In genomic region chr13:94813920-94814500, GRCh38 we compare ENCODE assay signal across 13 cellular contexts.
DNase-seq lines count a peak whose midpoint lies in the region; ATAC-seq and TF ChIP-seq lines count a peak whose summit lies in the region.
"Had no signal": no experiment of that assay in that cellular context is flagged by ENCODE, and none has a peak within 500 bp of the region (broad histone marks: within the 10 kb centered on the region; RNA-seq: fewer than 3 reads in every experiment).

No MANE protein-coding gene starts in this region.

- no peak overlapping the region for H3K9ac ChIP-seq in OCI-LY3 (ENCODE audit: low read length)

- H3K79me2 ChIP-seq in OCI-LY3 (ENCODE audit: low read length), result no peaks in the 10 kb centered on the region

- no peak overlapping the region; the same call in 1 of the 2 replicates for H3K4me3 ChIP-seq in OCI-LY3 (ENCODE audit: low read length)
- H3K4me3 ChIP-seq: heart left ventricle had no signal

- H3K4me2 ChIP-seq in OCI-LY3 (ENCODE audit: low read length), result peak overlapping the region; percentile 57

- no peak overlapping the region for H2AFZ ChIP-seq in OCI-LY3 (ENCODE audit: low read depth, low read length)

- H4K20me1 ChIP-seq in OCI-LY3 (ENCODE audit: insufficient read depth, low read length), result no peaks in the 10 kb centered on the region

- H3K27me3 ChIP-seq in OCI-LY3 (ENCODE audit: low read depth, low read length), result 0 out of 2 replicates have a peak, but pooled peaks cover 3% of the 10 kb centered on the region
- H3K27me3 ChIP-seq: heart left ventricle had no signal

- ATAC-seq in GM18870 (IDR thresholded peaks at IDR 0.05; ENCODE audit: unreplicated experiment) (peak; percentile 97), GM21529 (IDR thresholded peaks at IDR 0.05; ENCODE audit: unreplicated experiment) (peak; percentile 93), HG03097 (IDR thresholded peaks at IDR 0.05; ENCODE audit: low FRiP score, unreplicated experiment) (peak; percentile 77), left lobe of liver (no peak)
- ATAC-seq: heart left ventricle had no signal

- H3K36me3 ChIP-seq in OCI-LY3 (replicated peaks; ENCODE audit: low read depth, low read length), result no peaks in the 10 kb centered on the region
- H3K36me3 ChIP-seq: heart left ventricle had no signal

- no peaks in the 10 kb centered on the region for H3K9me3 ChIP-seq in OCI-LY3 (ENCODE audit: insufficient read depth, low read length)
- H3K9me3 ChIP-seq: heart left ventricle had no signal

- TF ChIP-seq CTCF in OCI-LY3 (IDR thresholded peaks at IDR 0.05; ENCODE audit: low read depth, low read length), result no peak

- peaks cover 22% of the 10 kb centered on the region for H3K4me1 ChIP-seq in OCI-LY3 (ENCODE audit: low read length)
- H3K4me1 ChIP-seq: heart left ventricle had no signal

- DNase-seq in RPMI8226, result no peak
- DNase-seq in left lobe of liver (ENCODE audit: low spot score), result no peak
- DNase-seq in kidney tubule cell (ENCODE audit: low spot score), result no peak
- DNase-seq in OCI-M1 (lab: John Stamatoyannopoulos, UW), result no peak
- DNase-seq: amygdala; effector CD8-positive, alpha-beta T cell; heart left ventricle; mammary epithelial cell; stimulated activated CD4-positive, alpha-beta T cell treated with anti-CD3 and anti-CD28 coated beads, Interleukin-4, amount 100 ng/mL, for 4 hours had no signal

- H3K27ac ChIP-seq in OCI-LY3 (ENCODE audit: low read length), result no peak overlapping the region
- H3K27ac ChIP-seq: heart left ventricle had no signal
